Comparison of ENCODE assay signal across 1 cellular context in the genomic region with DNA sequence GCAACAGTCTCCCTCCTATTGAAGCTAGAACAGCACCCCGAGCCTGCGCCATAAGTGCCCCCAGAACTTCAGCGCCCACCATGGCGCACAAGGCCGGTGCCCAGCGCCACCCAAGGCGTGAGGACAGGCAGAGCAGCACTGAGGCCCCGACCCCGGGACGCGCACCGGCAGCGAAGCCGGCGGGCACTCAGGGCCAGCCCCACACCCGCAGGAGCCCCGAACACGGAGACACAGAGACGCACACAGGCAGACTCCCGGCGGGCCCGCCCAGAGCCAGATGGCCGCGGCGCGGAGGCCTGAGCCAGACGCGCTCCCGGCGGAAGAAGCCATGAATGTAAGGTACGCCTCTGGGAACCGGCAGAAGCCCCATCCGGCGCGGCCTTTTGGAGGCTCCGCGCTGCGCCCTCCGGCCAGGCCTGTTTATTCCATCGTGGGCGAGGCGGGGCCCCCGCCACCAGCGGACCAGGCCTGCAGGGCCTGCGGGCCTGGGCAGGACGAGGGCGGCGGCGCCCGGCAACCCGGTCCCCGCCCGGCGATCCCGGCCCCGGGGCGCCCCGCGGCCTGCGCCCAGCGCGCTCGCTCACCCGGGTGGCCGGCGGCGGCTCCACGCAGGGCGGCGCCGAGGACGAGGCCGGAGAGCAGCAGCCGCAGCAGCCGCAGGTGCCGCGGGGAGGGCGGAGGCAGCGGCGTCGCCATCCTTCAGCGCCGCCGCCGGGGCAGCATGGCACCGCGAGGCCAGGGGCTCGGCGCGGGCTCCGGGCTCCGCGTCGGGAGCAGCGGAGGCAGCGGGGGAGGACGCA.
A peak's percentile ranks its signal among the peaks of the same experiment; 100 is the strongest.
TF ChIP-seq lines count a peak whose summit lies in the region.

No MANE protein-coding gene starts in this region.

TF ChIP-seq in HepG2, 621 proteins besides CTCF, POLR2A, EP300 and RAD21 (continued from another document):
- peak; percentile 83; the same call in 1 of the 2 replicates for TF ChIP-seq ZNF800 (CRISPR knock-in tag; IDR thresholded peaks at IDR 0.05)
- no peak for TF ChIP-seq KLF13 (CRISPR knock-in tag; IDR thresholded peaks at IDR 0.05)
- no peak for TF ChIP-seq ZNF616 (CRISPR knock-in tag; IDR thresholded peaks at IDR 0.05; ENCODE audit: low read depth)
- TF ChIP-seq ZC3H13 (CRISPR knock-in tag; IDR thresholded peaks at IDR 0.05), result 0 out of 2 replicates have a peak, but pooled peaks have one; percentile 32
- no peak for TF ChIP-seq KDM2A (CRISPR knock-in tag; IDR thresholded peaks at IDR 0.05; ENCODE audit: borderline replicate concordance, low read depth)
- no peak for TF ChIP-seq ERF (CRISPR knock-in tag; IDR thresholded peaks at IDR 0.05)
- no peak for TF ChIP-seq ZSCAN29 (CRISPR knock-in tag; conservative IDR thresholded peaks at IDR 0.05)
- TF ChIP-seq THAP11 (CRISPR knock-in tag; IDR thresholded peaks at IDR 0.05), result 0 out of 2 replicates have a peak, but pooled peaks have one; percentile 6
- no peak for TF ChIP-seq GPN1 (CRISPR knock-in tag; IDR thresholded peaks at IDR 0.05; ENCODE audit: borderline replicate concordance)
- TF ChIP-seq NFYC (CRISPR knock-in tag; IDR thresholded peaks at IDR 0.05), result no peak
- no peak for TF ChIP-seq CAMTA2 (CRISPR knock-in tag; IDR thresholded peaks at IDR 0.05; ENCODE audit: borderline replicate concordance)
- no peak for TF ChIP-seq ZFP37 (CRISPR knock-in tag; IDR thresholded peaks at IDR 0.05; ENCODE audit: borderline replicate concordance)
- TF ChIP-seq, protein P1, sequence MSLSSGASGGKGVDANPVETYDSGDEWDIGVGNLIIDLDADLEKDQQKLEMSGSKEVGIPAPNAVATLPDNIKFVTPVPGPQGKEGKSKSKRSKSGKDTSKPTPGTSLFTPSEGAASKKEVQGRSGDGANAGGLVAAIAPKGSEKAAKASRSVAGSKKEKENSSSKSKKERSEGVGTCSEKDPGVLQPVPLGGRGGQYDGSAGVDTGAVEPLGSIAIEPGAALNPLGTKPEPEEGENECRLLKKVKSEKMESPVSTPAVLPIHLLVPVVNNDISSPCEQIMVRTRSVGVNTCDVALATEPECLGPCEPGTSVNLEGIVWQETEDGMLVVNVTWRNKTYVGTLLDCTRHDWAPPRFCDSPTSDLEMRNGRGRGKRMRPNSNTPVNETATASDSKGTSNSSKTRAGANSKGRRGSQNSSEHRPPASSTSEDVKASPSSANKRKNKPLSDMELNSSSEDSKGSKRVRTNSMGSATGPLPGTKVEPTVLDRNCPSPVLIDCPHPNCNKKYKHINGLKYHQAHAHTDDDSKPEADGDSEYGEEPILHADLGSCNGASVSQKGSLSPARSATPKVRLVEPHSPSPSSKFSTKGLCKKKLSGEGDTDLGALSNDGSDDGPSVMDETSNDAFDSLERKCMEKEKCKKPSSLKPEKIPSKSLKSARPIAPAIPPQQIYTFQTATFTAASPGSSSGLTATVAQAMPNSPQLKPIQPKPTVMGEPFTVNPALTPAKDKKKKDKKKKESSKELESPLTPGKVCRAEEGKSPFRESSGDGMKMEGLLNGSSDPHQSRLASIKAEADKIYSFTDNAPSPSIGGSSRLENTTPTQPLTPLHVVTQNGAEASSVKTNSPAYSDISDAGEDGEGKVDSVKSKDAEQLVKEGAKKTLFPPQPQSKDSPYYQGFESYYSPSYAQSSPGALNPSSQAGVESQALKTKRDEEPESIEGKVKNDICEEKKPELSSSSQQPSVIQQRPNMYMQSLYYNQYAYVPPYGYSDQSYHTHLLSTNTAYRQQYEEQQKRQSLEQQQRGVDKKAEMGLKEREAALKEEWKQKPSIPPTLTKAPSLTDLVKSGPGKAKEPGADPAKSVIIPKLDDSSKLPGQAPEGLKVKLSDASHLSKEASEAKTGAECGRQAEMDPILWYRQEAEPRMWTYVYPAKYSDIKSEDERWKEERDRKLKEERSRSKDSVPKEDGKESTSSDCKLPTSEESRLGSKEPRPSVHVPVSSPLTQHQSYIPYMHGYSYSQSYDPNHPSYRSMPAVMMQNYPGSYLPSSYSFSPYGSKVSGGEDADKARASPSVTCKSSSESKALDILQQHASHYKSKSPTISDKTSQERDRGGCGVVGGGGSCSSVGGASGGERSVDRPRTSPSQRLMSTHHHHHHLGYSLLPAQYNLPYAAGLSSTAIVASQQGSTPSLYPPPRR (CRISPR knock-in tag; IDR thresholded peaks at IDR 0.05; ENCODE audit: borderline replicate concordance), result no peak
- TF ChIP-seq SRY (CRISPR knock-in tag; IDR thresholded peaks at IDR 0.05), result no peak
- TF ChIP-seq CEBPG (CRISPR knock-in tag; IDR thresholded peaks at IDR 0.05), result no peak
- TF ChIP-seq RAD51 (IDR thresholded peaks at IDR 0.05; ENCODE audit: borderline replicate concordance), result no peak
- TF ChIP-seq, protein P2, sequence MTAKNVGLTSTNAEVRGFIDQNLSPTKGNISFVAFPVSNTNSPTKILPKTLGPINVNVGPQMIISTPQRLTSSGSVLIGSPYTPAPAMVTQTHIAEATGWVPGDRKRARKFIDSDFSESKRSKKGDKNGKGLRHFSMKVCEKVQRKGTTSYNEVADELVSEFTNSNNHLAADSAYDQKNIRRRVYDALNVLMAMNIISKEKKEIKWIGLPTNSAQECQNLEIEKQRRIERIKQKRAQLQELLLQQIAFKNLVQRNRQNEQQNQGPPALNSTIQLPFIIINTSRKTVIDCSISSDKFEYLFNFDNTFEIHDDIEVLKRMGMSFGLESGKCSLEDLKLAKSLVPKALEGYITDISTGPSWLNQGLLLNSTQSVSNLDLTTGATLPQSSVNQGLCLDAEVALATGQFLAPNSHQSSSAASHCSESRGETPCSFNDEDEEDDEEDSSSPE (CRISPR knock-in tag; IDR thresholded peaks at IDR 0.05), result no peak
- no peak for TF ChIP-seq DR1 (CRISPR knock-in tag; IDR thresholded peaks at IDR 0.05)
- TF ChIP-seq CC2D1A (CRISPR knock-in tag; IDR thresholded peaks at IDR 0.05), result no peak
- TF ChIP-seq KDM5A (IDR thresholded peaks at IDR 0.05; ENCODE audit: borderline replicate concordance, low read length), result no peak
- TF ChIP-seq SYNCRIP (IDR thresholded peaks at IDR 0.05; ENCODE audit: insufficient read depth, low read depth, low read length), result no peak
- no peak for TF ChIP-seq ZNF574 (CRISPR knock-in tag; IDR thresholded peaks at IDR 0.05)
- TF ChIP-seq ZC3H4 (CRISPR knock-in tag; IDR thresholded peaks at IDR 0.05; ENCODE audit: borderline replicate concordance), result no peak
- no peak for TF ChIP-seq ZNF776 (CRISPR knock-in tag; IDR thresholded peaks at IDR 0.05)
- no peak for TF ChIP-seq CENPT (CRISPR knock-in tag; IDR thresholded peaks at IDR 0.05; ENCODE audit: low read depth)
- TF ChIP-seq FOXA1 (IDR thresholded peaks at IDR 0.05), result no peak
- TF ChIP-seq FOXA1 (CRISPR knock-in tag; IDR thresholded peaks at IDR 0.05), result no peak
- TF ChIP-seq RNF219 (CRISPR knock-in tag; IDR thresholded peaks at IDR 0.05), result no peak
- TF ChIP-seq ZNF496 (CRISPR knock-in tag; IDR thresholded peaks at IDR 0.05; ENCODE audit: insufficient replicate concordance), result no peak
